ENCODE assay signal across 1 cellular context in the genomic region with DNA sequence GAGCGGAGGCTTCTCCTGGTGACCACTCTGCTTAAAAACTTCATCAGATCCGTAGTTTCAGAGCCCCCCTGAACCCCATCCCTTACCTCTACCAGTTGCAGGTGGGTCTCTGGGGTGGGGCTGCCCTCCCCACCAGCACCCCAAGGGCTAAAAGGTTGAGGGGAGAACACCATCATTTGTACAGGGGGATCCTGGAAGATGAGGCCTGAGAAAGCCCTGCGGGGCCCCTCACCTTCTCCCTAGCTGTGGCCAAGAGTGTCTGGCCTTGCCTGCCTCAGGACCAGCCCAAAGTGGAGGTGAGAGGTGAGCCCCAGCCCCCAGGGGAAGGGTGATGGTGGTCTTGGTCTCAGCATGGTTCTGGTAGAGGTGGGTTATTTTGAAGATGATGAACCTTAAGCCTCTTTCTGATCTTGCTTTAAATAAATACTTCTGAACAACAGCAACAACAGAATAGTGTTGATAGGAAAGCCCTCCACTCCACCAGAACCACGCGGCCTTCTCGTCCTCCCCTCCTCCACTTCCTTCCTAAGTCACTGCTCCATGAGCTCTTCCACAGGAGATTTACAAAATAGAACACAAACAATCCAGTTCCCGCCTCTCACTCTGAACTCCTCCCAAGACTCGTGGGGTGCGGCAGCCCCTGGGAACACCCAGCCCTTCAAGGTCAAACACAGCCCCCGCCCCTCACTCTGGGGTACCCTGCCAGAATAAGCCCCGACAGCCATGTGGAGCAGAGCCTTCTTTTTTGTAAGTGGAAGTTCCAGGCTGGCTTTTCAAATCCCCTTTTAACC.
TF ChIP-seq lines count a peak whose summit lies in the region.

No MANE protein-coding gene starts in this region.

TF ChIP-seq in K562, 482 proteins besides CTCF, POLR2A, EP300 and RAD21 (continued from another document):
- TF ChIP-seq, protein P1, sequence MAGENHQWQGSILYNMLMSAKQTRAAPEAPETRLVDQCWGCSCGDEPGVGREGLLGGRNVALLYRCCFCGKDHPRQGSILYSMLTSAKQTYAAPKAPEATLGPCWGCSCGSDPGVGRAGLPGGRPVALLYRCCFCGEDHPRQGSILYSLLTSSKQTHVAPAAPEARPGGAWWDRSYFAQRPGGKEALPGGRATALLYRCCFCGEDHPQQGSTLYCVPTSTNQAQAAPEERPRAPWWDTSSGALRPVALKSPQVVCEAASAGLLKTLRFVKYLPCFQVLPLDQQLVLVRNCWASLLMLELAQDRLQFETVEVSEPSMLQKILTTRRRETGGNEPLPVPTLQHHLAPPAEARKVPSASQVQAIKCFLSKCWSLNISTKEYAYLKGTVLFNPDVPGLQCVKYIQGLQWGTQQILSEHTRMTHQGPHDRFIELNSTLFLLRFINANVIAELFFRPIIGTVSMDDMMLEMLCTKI (IDR thresholded peaks at IDR 0.05; ENCODE audit: partially characterized antibody): no peak
- TF ChIP-seq, protein P2, sequence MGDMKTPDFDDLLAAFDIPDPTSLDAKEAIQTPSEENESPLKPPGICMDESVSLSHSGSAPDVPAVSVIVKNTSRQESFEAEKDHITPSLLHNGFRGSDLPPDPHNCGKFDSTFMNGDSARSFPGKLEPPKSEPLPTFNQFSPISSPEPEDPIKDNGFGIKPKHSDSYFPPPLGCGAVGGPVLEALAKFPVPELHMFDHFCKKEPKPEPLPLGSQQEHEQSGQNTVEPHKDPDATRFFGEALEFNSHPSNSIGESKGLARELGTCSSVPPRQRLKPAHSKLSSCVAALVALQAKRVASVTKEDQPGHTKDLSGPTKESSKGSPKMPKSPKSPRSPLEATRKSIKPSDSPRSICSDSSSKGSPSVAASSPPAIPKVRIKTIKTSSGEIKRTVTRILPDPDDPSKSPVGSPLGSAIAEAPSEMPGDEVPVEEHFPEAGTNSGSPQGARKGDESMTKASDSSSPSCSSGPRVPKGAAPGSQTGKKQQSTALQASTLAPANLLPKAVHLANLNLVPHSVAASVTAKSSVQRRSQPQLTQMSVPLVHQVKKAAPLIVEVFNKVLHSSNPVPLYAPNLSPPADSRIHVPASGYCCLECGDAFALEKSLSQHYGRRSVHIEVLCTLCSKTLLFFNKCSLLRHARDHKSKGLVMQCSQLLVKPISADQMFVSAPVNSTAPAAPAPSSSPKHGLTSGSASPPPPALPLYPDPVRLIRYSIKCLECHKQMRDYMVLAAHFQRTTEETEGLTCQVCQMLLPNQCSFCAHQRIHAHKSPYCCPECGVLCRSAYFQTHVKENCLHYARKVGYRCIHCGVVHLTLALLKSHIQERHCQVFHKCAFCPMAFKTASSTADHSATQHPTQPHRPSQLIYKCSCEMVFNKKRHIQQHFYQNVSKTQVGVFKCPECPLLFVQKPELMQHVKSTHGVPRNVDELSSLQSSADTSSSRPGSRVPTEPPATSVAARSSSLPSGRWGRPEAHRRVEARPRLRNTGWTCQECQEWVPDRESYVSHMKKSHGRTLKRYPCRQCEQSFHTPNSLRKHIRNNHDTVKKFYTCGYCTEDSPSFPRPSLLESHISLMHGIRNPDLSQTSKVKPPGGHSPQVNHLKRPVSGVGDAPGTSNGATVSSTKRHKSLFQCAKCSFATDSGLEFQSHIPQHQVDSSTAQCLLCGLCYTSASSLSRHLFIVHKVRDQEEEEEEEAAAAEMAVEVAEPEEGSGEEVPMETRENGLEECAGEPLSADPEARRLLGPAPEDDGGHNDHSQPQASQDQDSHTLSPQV (IDR thresholded peaks at IDR 0.05): no peak
- TF ChIP-seq, protein P3, sequence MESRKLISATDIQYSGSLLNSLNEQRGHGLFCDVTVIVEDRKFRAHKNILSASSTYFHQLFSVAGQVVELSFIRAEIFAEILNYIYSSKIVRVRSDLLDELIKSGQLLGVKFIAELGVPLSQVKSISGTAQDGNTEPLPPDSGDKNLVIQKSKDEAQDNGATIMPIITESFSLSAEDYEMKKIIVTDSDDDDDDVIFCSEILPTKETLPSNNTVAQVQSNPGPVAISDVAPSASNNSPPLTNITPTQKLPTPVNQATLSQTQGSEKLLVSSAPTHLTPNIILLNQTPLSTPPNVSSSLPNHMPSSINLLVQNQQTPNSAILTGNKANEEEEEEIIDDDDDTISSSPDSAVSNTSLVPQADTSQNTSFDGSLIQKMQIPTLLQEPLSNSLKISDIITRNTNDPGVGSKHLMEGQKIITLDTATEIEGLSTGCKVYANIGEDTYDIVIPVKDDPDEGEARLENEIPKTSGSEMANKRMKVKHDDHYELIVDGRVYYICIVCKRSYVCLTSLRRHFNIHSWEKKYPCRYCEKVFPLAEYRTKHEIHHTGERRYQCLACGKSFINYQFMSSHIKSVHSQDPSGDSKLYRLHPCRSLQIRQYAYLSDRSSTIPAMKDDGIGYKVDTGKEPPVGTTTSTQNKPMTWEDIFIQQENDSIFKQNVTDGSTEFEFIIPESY (CRISPR knock-in tag; IDR thresholded peaks at IDR 0.05): no peak
- TF ChIP-seq ZNF699 (CRISPR knock-in tag; IDR thresholded peaks at IDR 0.05; ENCODE audit: insufficient replicate concordance) (no peak), SP1 (CRISPR knock-in tag; IDR thresholded peaks at IDR 0.05) (no peak), RB1 (IDR thresholded peaks at IDR 0.05; ENCODE audit: low read depth) (no peak), SMC3 (conservative IDR thresholded peaks at IDR 0.05; ENCODE audit: insufficient read depth, low read depth, low read length) (no peak), ETV1 (tag; conservative IDR thresholded peaks at IDR 0.05; ENCODE audit: low read depth) (no peak), NCOR1 (IDR thresholded peaks at IDR 0.05) (no peak), SMARCA4 (IDR thresholded peaks at IDR 0.05) (no peak), BRF1 (IDR thresholded peaks at IDR 0.05; ENCODE audit: borderline replicate concordance, extremely low read depth, insufficient read length) (no peak)
- TF ChIP-seq, protein P4, sequence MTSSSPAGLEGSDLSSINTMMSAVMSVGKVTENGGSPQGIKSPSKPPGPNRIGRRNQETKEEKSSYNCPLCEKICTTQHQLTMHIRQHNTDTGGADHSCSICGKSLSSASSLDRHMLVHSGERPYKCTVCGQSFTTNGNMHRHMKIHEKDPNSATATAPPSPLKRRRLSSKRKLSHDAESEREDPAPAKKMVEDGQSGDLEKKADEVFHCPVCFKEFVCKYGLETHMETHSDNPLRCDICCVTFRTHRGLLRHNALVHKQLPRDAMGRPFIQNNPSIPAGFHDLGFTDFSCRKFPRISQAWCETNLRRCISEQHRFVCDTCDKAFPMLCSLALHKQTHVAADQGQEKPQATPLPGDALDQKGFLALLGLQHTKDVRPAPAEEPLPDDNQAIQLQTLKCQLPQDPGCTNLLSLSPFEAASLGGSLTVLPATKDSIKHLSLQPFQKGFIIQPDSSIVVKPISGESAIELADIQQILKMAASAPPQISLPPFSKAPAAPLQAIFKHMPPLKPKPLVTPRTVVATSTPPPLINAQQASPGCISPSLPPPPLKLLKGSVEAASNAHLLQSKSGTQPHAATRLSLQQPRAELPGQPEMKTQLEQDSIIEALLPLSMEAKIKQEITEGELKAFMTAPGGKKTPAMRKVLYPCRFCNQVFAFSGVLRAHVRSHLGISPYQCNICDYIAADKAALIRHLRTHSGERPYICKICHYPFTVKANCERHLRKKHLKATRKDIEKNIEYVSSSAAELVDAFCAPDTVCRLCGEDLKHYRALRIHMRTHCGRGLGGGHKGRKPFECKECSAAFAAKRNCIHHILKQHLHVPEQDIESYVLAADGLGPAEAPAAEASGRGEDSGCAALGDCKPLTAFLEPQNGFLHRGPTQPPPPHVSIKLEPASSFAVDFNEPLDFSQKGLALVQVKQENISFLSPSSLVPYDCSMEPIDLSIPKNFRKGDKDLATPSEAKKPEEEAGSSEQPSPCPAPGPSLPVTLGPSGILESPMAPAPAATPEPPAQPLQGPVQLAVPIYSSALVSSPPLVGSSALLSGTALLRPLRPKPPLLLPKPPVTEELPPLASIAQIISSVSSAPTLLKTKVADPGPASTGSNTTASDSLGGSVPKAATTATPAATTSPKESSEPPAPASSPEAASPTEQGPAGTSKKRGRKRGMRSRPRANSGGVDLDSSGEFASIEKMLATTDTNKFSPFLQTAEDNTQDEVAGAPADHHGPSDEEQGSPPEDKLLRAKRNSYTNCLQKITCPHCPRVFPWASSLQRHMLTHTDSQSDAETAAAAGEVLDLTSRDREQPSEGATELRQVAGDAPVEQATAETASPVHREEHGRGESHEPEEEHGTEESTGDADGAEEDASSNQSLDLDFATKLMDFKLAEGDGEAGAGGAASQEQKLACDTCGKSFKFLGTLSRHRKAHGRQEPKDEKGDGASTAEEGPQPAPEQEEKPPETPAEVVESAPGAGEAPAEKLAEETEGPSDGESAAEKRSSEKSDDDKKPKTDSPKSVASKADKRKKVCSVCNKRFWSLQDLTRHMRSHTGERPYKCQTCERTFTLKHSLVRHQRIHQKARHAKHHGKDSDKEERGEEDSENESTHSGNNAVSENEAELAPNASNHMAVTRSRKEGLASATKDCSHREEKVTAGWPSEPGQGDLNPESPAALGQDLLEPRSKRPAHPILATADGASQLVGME (CRISPR knock-in tag; IDR thresholded peaks at IDR 0.05): no peak
- TF ChIP-seq, protein P5, sequence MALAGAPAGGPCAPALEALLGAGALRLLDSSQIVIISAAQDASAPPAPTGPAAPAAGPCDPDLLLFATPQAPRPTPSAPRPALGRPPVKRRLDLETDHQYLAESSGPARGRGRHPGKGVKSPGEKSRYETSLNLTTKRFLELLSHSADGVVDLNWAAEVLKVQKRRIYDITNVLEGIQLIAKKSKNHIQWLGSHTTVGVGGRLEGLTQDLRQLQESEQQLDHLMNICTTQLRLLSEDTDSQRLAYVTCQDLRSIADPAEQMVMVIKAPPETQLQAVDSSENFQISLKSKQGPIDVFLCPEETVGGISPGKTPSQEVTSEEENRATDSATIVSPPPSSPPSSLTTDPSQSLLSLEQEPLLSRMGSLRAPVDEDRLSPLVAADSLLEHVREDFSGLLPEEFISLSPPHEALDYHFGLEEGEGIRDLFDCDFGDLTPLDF (CRISPR knock-in tag; IDR thresholded peaks at IDR 0.05): no peak
- TF ChIP-seq, protein P6, sequence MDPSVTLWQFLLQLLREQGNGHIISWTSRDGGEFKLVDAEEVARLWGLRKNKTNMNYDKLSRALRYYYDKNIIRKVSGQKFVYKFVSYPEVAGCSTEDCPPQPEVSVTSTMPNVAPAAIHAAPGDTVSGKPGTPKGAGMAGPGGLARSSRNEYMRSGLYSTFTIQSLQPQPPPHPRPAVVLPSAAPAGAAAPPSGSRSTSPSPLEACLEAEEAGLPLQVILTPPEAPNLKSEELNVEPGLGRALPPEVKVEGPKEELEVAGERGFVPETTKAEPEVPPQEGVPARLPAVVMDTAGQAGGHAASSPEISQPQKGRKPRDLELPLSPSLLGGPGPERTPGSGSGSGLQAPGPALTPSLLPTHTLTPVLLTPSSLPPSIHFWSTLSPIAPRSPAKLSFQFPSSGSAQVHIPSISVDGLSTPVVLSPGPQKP (CRISPR knock-in tag; IDR thresholded peaks at IDR 0.05): no peak
